ENCODE assay signal across 11 cellular contexts in the genomic region with DNA sequence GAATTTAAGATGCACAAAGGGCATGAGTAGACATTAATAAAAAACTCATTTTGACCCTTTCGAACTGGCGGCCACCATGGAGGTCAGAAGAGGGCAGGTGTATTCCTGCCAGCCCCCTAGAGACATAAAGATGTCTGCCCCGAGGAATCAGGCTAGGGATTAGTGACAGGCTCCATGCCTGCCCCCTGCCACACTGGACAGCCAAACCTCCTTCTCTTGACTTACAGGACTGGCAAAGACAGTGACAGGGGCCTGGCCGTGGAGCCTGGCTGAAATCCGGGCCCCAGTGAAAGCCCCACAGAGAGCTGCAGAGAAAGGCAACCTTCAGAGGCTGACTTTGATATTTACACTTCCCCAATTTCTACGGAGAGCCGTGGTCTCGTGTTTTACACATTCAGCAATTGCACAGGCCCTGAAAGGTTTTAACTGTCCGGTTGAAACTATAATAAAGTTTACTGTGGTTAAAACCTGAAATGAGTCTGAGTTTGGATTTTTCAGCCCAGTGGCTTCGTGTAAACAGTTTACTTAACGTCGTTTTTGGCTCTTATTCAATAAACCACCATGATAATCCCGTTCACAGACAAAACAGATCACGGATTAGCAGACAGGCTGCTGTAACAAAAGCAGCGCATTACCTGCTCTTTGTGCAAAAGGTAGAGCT.
DNase-seq lines count a peak whose midpoint lies in the region; ATAC-seq and TF ChIP-seq lines count a peak whose summit lies in the region.
"Had no signal": no experiment of that assay in that cellular context is flagged by ENCODE, and none has a peak within 500 bp of the region (broad histone marks: within the 10 kb centered on the region; RNA-seq: fewer than 3 reads in every experiment).

No MANE protein-coding gene starts in this region.

- POLR2A ChIA-PET in AG04450 (lab: Yijun Ruan, JAX) = interaction anchor here (0.7 kb wide), 1 partner anchor 321 kb away, joined by 3 read pairs; no protein-coding TSS in a partner anchor

- H3K27me3 ChIP-seq in AG04450 (ENCODE audit: control insufficient read depth, insufficient read depth, low read length) = no peaks in the 10 kb centered on the region

- CTCF ChIA-PET in AG04450 (lab: Charles Lee) = interaction anchor here (1.1 kb wide), 1 partner anchor 246 kb away, joined by 4 read pairs; no protein-coding TSS in a partner anchor

- DNase-seq in AG04450 (ENCODE audit: low read depth, low spot score) (no peak), fibroblast of villous mesenchyme (ENCODE audit: low read depth) (peak; percentile 39), GM19238 (ENCODE audit: insufficient read length, low spot score) (no peak), NCI-H526 treated with DMSO at 0.1 percent for 48 hours (lab: John Stamatoyannopoulos, UW) (no peak), pons (ENCODE audit: low spot score) (no peak), epidermal melanocyte (ENCODE audit: insufficient read length, low spot score) (no peak)
- DNase-seq: 8988T had no signal

- H3K9me3 ChIP-seq in AG04450 (ENCODE audit: control insufficient read depth, insufficient read depth, low read length) = no peaks in the 10 kb centered on the region; the same call in 1 of the 2 replicates

- peak overlapping the region; percentile 61 for H3K27ac ChIP-seq in AG04450 (ENCODE audit: low read depth, low read length)
- H3K27ac ChIP-seq: parathyroid adenoma had no signal

- H3K4me3 ChIP-seq in AG04450 (ENCODE audit: low read depth, low read length) (no peak overlapping the region), fibroblast of villous mesenchyme (ENCODE audit: low read depth, low read length) (no peak overlapping the region)
- H3K4me3 ChIP-seq: K562 had no signal

- no peak for TF ChIP-seq CTCF in AG04450 (IDR thresholded peaks at IDR 0.05; ENCODE audit: low read depth, low read length)
- no peak for TF ChIP-seq CTCF in fibroblast of villous mesenchyme (IDR thresholded peaks at IDR 0.05; ENCODE audit: insufficient read depth, low read depth, low read length)

- peak; percentile 79 for ATAC-seq in GM19438 (IDR thresholded peaks at IDR 0.05; ENCODE audit: low read depth, unreplicated experiment)
- peak; percentile 87 for ATAC-seq in HG03060 (IDR thresholded peaks at IDR 0.05; ENCODE audit: low read depth, unreplicated experiment)
- ATAC-seq: K562 had no signal
